In genomic region chr6:147676896-147677295, GRCh38 we compare ENCODE assay signal across 26 cellular contexts.
DNase-seq lines count a peak whose midpoint lies in the region; ATAC-seq and TF ChIP-seq lines count a peak whose summit lies in the region.
"Had no signal": no experiment of that assay in that cellular context is flagged by ENCODE, and none has a peak within 500 bp of the region (broad histone marks: within the 10 kb centered on the region; RNA-seq: fewer than 3 reads in every experiment).

No MANE protein-coding gene starts in this region.

- H3K4me3 ChIP-seq in GM23338: no peak overlapping the region
- H3K4me3 ChIP-seq in endodermal cell (ENCODE audit: low read length): no peak overlapping the region
- no peak overlapping the region for H3K4me3 ChIP-seq in OCI-LY7 (ENCODE audit: low read depth, low read length, poor library complexity, severe bottlenecking)
- H3K4me3 ChIP-seq: A549, GM12878, PC-9, SJCRH30 had no signal

- intact Hi-C loops in OCI-LY7 (cut with micrococcal nuclease; ENCODE audit: unreplicated experiment): no loop called here

- POLR2A ChIA-PET in OCI-LY7 (lab: Charles Lee): interaction anchor here (1.3 kb wide), 1 partner anchor 28 kb away, joined by 3 read pairs; no protein-coding TSS in a partner anchor

- BruUV-seq in OCI-LY7 (replicated peaks; lab: Mats Ljungman, UMichigan): no TSS peak

- DNase-seq in GM23338 (ENCODE audit: low spot score) (no peak), NCI-H524 treated with DMSO at 0.1 percent for 48 hours (lab: John Stamatoyannopoulos, UW) (peak; percentile 98), endodermal cell (no peak), nephron progenitor cell (no peak), HuH-7.5 (ENCODE audit: low spot score) (no peak), OCI-LY7 (ENCODE audit: low spot score) (no peak)
- no peak for DNase-seq in T-helper 2 cell treated with Interferon-gamma antibody and Interleukin-4, amounts not matched to agents 5 μg/mL and 100 μg/mL, for 36 hours (ENCODE audit: low spot score)
- DNase-seq: C1 segment of cervical spinal cord; CD4-positive, alpha-beta memory T cell; COR-L47; DMS79; EL; GDM1; HCEC 1CT; Karpas-422; NCI-H1105; NCI-H1436 treated with DMSO at 0.1 percent for 48 hours; PC-9; T-helper 17 cell had no signal

- WGBS in endodermal cell (ENCODE audit: insufficient coverage in 1 of 2, insufficient read length in 1 of 2), 2 experiments: 71 to 90% methylated on average over 2 to 4 of the region's 4 CpGs

- CTCF ChIA-PET in OCI-LY7 (lab: Charles Lee; ENCODE audit: unreplicated experiment): no interaction called here

- H3K9me3 Mint-ChIP-seq in GM23338: no peaks in the 10 kb centered on the region
- H3K9me3 Mint-ChIP-seq in endodermal cell: no peaks in the 10 kb centered on the region
- peaks cover 4% of the 10 kb centered on the region for H3K9me3 Mint-ChIP-seq in nephron progenitor cell
- no peaks in the 10 kb centered on the region for H3K9me3 Mint-ChIP-seq in T-helper 2 cell treated with Interferon-gamma antibody and Interleukin-4, amounts not matched to agents 5 μg/mL and 100 μg/mL, for 36 hours

- H4K20me1 ChIP-seq in GM23338 (replicated peaks; ENCODE audit: insufficient read depth): no peaks in the 10 kb centered on the region
- no peaks in the 10 kb centered on the region for H4K20me1 ChIP-seq in OCI-LY7 (ENCODE audit: insufficient read depth, low read length)

- H3K9ac ChIP-seq in endodermal cell (ENCODE audit: extremely low read depth, low read length, poor library complexity, severe bottlenecking): no peak overlapping the region

- H3K9me3 ChIP-seq in endodermal cell (ENCODE audit: control insufficient read depth, low read length) (no peaks in the 10 kb centered on the region), OCI-LY7 (ENCODE audit: low read length) (no peaks in the 10 kb centered on the region)
- H3K9me3 ChIP-seq: A549, SJCRH30 had no signal

- H3K36me3 ChIP-seq in GM23338 (ENCODE audit: insufficient read depth) (no peaks in the 10 kb centered on the region), endodermal cell (ENCODE audit: control insufficient read depth, insufficient read depth, low read length) (no peaks in the 10 kb centered on the region), OCI-LY7 (ENCODE audit: insufficient read depth, low read length) (no peaks in the 10 kb centered on the region)
- H3K36me3 ChIP-seq: SJCRH30 had no signal

- ATAC-seq in GM23338 (no peak), GM19397 (IDR thresholded peaks at IDR 0.05; ENCODE audit: unreplicated experiment) (no peak)
- ATAC-seq: A549, GM12878, Right ventricle myocardium inferior, SK-N-SH treated with all-trans-retinoic acid at 6 μM for 48 hours, T-helper 17 cell had no signal

- no peak overlapping the region for H3K4me3 Mint-ChIP-seq in GM23338
- H3K4me3 Mint-ChIP-seq in endodermal cell: no peak overlapping the region
- H3K4me3 Mint-ChIP-seq in nephron progenitor cell: no peak overlapping the region
- no peak overlapping the region for H3K4me3 Mint-ChIP-seq in T-helper 2 cell treated with Interferon-gamma antibody and Interleukin-4, amounts not matched to agents 5 μg/mL and 100 μg/mL, for 36 hours
- H3K4me3 Mint-ChIP-seq: CD4-positive, alpha-beta memory T cell; T-helper 17 cell had no signal

- H3K4me2 ChIP-seq in GM23338 (peak overlapping the region; percentile 46; the same call in 1 of the 2 replicates), OCI-LY7 (ENCODE audit: low read length) (no peak overlapping the region)
- H3K4me2 ChIP-seq: A549, PC-9 had no signal

- H3K36me3 Mint-ChIP-seq in GM23338 (ENCODE audit: low read depth) (no peaks in the 10 kb centered on the region), endodermal cell (ENCODE audit: low read depth) (no peaks in the 10 kb centered on the region), nephron progenitor cell (ENCODE audit: low read depth) (no peaks in the 10 kb centered on the region)
- no peaks in the 10 kb centered on the region for H3K36me3 Mint-ChIP-seq in T-helper 2 cell treated with Interferon-gamma antibody and Interleukin-4, amounts not matched to agents 5 μg/mL and 100 μg/mL, for 36 hours (ENCODE audit: low read depth)
- H3K36me3 Mint-ChIP-seq: CD4-positive, alpha-beta memory T cell had no signal

- H3K79me2 ChIP-seq in GM23338 (replicated peaks; ENCODE audit: insufficient read depth) (no peaks in the 10 kb centered on the region), OCI-LY7 (ENCODE audit: insufficient read depth, low read depth, low read length) (no peaks in the 10 kb centered on the region)

- no peak for TF ChIP-seq CTCF in GM23338 (conservative IDR thresholded peaks at IDR 0.05; ENCODE audit: low read depth in 2 of 2)
- no peak for TF ChIP-seq CTCF in endodermal cell (conservative IDR thresholded peaks at IDR 0.05)
- no peak for TF ChIP-seq CTCF in nephron progenitor cell (IDR thresholded peaks at IDR 0.05)
- no peak for TF ChIP-seq CTCF in OCI-LY7 (conservative IDR thresholded peaks at IDR 0.05; ENCODE audit: low read length)

- H3K27ac ChIP-seq in GM23338 (ENCODE audit: low read depth): no peak overlapping the region
- peak overlapping the region; percentile 57 for H3K27ac ChIP-seq in endodermal cell (ENCODE audit: low read depth, low read length)
- no peak overlapping the region for H3K27ac ChIP-seq in OCI-LY7 (ENCODE audit: low read depth, low read length, poor library complexity, severe bottlenecking)
- H3K27ac ChIP-seq: A549, HL-60, PC-9, SJCRH30 had no signal

- no peaks in the 10 kb centered on the region for H3F3A ChIP-seq in GM23338 (replicated peaks; ENCODE audit: low read depth)

- H3K4me1 Mint-ChIP-seq in GM23338 (peaks cover 38% of the 10 kb centered on the region), endodermal cell (peaks cover 13% of the 10 kb centered on the region), nephron progenitor cell (peaks cover 24% of the 10 kb centered on the region)
- no peaks in the 10 kb centered on the region for H3K4me1 Mint-ChIP-seq in T-helper 2 cell treated with Interferon-gamma antibody and Interleukin-4, amounts not matched to agents 5 μg/mL and 100 μg/mL, for 36 hours (ENCODE audit: low read depth)
- H3K4me1 Mint-ChIP-seq: CD4-positive, alpha-beta memory T cell; T-helper 17 cell had no signal

- peaks cover 36% of the 10 kb centered on the region for H3K4me1 ChIP-seq in GM23338 (ENCODE audit: insufficient read depth)
- H3K4me1 ChIP-seq in endodermal cell (ENCODE audit: control insufficient read depth, insufficient read depth, low read length): no peaks in the 10 kb centered on the region
- H3K4me1 ChIP-seq in OCI-LY7 (ENCODE audit: insufficient read depth, low read length, poor library complexity, severe bottlenecking): no peaks in the 10 kb centered on the region
- H3K4me1 ChIP-seq: A549 had no signal

- no peak overlapping the region for H2AFZ ChIP-seq in GM23338
- H2AFZ ChIP-seq in OCI-LY7 (ENCODE audit: low read length): no peak overlapping the region
- H2AFZ ChIP-seq: PC-9 had no signal

- H3K9me2 ChIP-seq in GM23338 (ENCODE audit: insufficient read depth) (no peaks in the 10 kb centered on the region), OCI-LY7 (ENCODE audit: insufficient read depth, low read length) (no peaks in the 10 kb centered on the region)

- H3K27me3 Mint-ChIP-seq in GM23338 (ENCODE audit: insufficient read depth, low read depth, poor library complexity) (peaks cover 3% of the 10 kb centered on the region), endodermal cell (ENCODE audit: insufficient read depth) (peaks cover 4% of the 10 kb centered on the region), nephron progenitor cell (ENCODE audit: low read depth, poor library complexity) (peaks cover 3% of the 10 kb centered on the region)
- no peaks in the 10 kb centered on the region for H3K27me3 Mint-ChIP-seq in T-helper 2 cell treated with Interferon-gamma antibody and Interleukin-4, amounts not matched to agents 5 μg/mL and 100 μg/mL, for 36 hours (ENCODE audit: low read depth)
- H3K27me3 Mint-ChIP-seq: T-helper 17 cell had no signal

- no peaks in the 10 kb centered on the region for H3K27me3 ChIP-seq in GM23338 (ENCODE audit: insufficient read depth)
- H3K27me3 ChIP-seq in endodermal cell (ENCODE audit: control insufficient read depth, insufficient read depth, low read length, poor library complexity, severe bottlenecking): no peaks in the 10 kb centered on the region
- H3K27me3 ChIP-seq: SJCRH30 had no signal

- H3K27ac Mint-ChIP-seq in GM23338 (no peak overlapping the region), endodermal cell (no peak overlapping the region), nephron progenitor cell (peak overlapping the region; percentile 16)
- H3K27ac Mint-ChIP-seq in T-helper 2 cell treated with Interferon-gamma antibody and Interleukin-4, amounts not matched to agents 5 μg/mL and 100 μg/mL, for 36 hours: no peak overlapping the region
- H3K27ac Mint-ChIP-seq: CD4-positive, alpha-beta memory T cell; T-helper 17 cell had no signal

TF ChIP-seq in GM23338, 12 proteins besides CTCF, POLR2A, EP300 and RAD21 (continues in another document):
- no peak for TF ChIP-seq EZH2phosphoT487 (IDR thresholded peaks at IDR 0.05; ENCODE audit: unreplicated experiment)
- no peak for TF ChIP-seq JUNB (IDR thresholded peaks at IDR 0.05; ENCODE audit: unreplicated experiment)
- TF ChIP-seq, protein P1, sequence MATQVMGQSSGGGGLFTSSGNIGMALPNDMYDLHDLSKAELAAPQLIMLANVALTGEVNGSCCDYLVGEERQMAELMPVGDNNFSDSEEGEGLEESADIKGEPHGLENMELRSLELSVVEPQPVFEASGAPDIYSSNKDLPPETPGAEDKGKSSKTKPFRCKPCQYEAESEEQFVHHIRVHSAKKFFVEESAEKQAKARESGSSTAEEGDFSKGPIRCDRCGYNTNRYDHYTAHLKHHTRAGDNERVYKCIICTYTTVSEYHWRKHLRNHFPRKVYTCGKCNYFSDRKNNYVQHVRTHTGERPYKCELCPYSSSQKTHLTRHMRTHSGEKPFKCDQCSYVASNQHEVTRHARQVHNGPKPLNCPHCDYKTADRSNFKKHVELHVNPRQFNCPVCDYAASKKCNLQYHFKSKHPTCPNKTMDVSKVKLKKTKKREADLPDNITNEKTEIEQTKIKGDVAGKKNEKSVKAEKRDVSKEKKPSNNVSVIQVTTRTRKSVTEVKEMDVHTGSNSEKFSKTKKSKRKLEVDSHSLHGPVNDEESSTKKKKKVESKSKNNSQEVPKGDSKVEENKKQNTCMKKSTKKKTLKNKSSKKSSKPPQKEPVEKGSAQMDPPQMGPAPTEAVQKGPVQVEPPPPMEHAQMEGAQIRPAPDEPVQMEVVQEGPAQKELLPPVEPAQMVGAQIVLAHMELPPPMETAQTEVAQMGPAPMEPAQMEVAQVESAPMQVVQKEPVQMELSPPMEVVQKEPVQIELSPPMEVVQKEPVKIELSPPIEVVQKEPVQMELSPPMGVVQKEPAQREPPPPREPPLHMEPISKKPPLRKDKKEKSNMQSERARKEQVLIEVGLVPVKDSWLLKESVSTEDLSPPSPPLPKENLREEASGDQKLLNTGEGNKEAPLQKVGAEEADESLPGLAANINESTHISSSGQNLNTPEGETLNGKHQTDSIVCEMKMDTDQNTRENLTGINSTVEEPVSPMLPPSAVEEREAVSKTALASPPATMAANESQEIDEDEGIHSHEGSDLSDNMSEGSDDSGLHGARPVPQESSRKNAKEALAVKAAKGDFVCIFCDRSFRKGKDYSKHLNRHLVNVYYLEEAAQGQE (IDR thresholded peaks at IDR 0.05; ENCODE audit: unreplicated experiment): no peak
- no peak for TF ChIP-seq ZNF331 (CRISPR knock-in tag; IDR thresholded peaks at IDR 0.05; ENCODE audit: low read depth)
- no peak for TF ChIP-seq STAT1 (IDR thresholded peaks at IDR 0.05; ENCODE audit: unreplicated experiment)
